8 cellular contexts compared by ENCODE assay signal in the genomic region with DNA sequence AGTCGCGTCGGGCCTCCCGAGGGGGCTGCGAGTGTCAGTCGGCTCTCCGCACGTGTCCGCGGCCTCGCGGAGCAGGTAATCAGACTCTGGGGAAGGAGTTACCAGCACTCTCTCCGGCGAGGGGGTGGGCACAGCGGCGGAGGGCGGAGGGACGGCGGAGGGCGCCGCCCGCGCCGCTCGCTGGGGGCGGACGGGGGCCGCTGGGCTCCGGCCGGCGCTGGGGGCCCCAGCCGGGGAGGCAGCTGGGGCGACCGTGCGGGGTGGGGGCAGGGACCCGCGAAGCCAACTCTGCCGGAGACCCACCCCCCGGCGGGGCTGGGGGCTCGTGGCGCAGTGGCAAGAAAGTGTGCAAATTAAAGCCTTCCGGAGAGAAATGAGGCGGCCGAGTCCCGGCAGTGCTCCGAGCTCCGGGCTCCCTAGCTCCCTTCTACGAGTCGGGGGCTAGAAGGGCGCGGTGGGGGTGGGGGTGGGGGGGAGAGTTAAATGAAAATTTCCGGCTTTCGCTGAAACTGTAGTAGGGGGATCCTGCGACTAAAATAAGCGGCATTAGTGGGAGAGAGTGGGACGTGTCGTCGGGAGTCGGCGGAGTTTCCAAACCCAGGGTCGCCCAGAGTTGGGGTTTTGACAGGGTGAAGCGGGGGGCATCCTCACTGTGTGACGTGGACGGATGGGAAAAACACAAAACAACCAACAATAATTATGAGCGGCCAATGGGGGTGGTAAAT. TPM values are rescaled to one million over a fixed set of nuclear protein-coding genes. Genes with fewer than 3 reads are reported as not detected.
DNase-seq lines count a peak whose midpoint lies in the region; ATAC-seq and TF ChIP-seq lines count a peak whose summit lies in the region.

A gene (minus strand): TSS at position 85 of the 725 bp plus-strand sequence. CDS start 3,250 bp downstream, outside the sequence.

- H3K4me1 ChIP-seq in lower lobe of right lung: peaks cover 8% of the 10 kb centered on the region

- H3K9me3 ChIP-seq in lower lobe of right lung: no peaks in the 10 kb centered on the region

- intact Hi-C loops in lower lobe of right lung (cut with DNase I): loop anchor here (10.0 kb wide), 1 partner anchor 142 kb away; no protein-coding TSS in a partner anchor

- H3K36me3 ChIP-seq in lower lobe of right lung: no peaks in the 10 kb centered on the region

- peak; percentile 79 for DNase-seq in ELR (ENCODE audit: low read depth)
- DNase-seq in GOT3 (lab: John Stamatoyannopoulos, UW): peak; percentile 12
- DNase-seq in MV-4-11 (lab: John Stamatoyannopoulos, UW): peak; percentile 36
- DNase-seq in activated CD4-positive, alpha-beta T cell treated with anti-CD3 and anti-CD28 coated beads for 4 hours: peak; percentile 64 to 79
- peak in 1 of 2 donors; percentile 71 for DNase-seq in dermis microvascular lymphatic vessel endothelial cell (ENCODE audit: low read depth in 2 of 2)
- DNase-seq in lower lobe of right lung: peak; percentile 74
- DNase-seq in stimulated activated CD4-positive, alpha-beta T cell treated with anti-CD3 and anti-CD28 coated beads, TNF-alpha, amount 100 ng/mL, for 4 hours (ENCODE audit: low read depth in 3 of 3): peak; percentile 52 to 56 (median 54)
- DNase-seq in NCI-H1436 treated with DMSO at 0.1 percent for 48 hours (lab: John Stamatoyannopoulos, UW): no peak

- peak within 1 kb of the TSS; percentile 83 for H3K4me3 ChIP-seq in lower lobe of right lung

- H3K27me3 ChIP-seq in lower lobe of right lung (ENCODE audit: low read depth): no peaks in the 10 kb centered on the region

- H3K27ac ChIP-seq in lower lobe of right lung: peak within 1 kb of the TSS; percentile 84

- TF ChIP-seq CTCF in lower lobe of right lung (IDR thresholded peaks at IDR 0.05): no peak

- ATAC-seq in lower lobe of right lung: peak; percentile 64 to 67

RNA-seq across cellular contexts. Expression of the gene that starts here (rescaled TPM):
- total RNA-seq in dermis microvascular lymphatic vessel endothelial cell (37.0 and 50.3 TPM in 2 replicates), lower lobe of right lung (21.7 TPM)
